ENCODE assay signal across 12 cellular contexts in the genomic region with DNA sequence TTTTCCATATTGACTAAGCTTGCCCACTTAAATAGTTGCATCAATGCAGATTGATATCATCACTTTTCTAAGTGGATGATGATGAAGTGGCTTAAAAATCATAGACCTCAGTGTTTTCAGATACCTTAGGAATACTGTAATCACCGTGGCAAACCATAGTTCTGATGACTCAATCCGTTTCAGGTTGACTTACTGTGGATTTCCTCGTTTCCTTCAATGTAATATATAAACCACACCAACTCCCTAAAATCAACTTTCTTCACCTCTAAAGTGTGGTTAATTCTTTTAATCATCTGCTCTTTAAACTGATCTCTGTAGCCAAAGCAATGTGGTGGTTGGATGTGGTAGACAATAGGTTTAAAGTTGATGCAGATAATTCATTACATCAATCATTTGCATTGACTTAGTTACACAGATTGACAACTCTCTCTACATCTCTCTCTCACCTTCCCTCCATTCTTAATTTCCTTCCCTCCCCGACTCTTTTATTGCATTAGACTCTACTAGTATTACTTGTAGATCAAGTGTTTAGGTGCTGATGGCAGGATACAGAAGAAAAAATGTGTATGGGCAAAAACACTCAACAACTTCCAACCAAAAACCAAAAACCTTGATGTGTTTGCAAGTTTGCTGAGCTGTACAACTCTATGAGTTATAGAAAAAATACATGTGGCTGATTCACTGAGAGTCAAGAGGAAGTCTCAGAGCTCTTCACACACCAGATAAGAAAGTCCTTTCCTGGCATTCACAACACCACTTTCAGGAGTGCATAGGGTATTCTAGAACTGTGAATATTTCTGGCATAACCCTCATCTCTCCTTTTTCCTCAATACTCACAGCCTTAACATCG.
DNase-seq lines count a peak whose midpoint lies in the region; ATAC-seq and TF ChIP-seq lines count a peak whose summit lies in the region.
"Had no signal": no experiment of that assay in that cellular context is flagged by ENCODE, and none has a peak within 500 bp of the region (broad histone marks: within the 10 kb centered on the region; RNA-seq: fewer than 3 reads in every experiment).

No MANE protein-coding gene starts in this region.

- peak; percentile 51 for ATAC-seq in CD8-positive, alpha-beta T cell
- ATAC-seq in activated CD8-positive, alpha-beta T cell treated with anti-CD3 and anti-CD28 coated beads, Interleukin-2, amount 10 ng/mL, durations not matched to agents 7 days and 5 days, result peak; percentile 69
- ATAC-seq in GM21381 (IDR thresholded peaks at IDR 0.05; ENCODE audit: unreplicated experiment), result no peak
- ATAC-seq: gastroesophageal sphincter had no signal

- TF ChIP-seq CTCF in CD8-positive, alpha-beta T cell (IDR thresholded peaks at IDR 0.05), result no peak
- TF ChIP-seq CTCF in hepatocyte (IDR thresholded peaks at IDR 0.05; ENCODE audit: poor library complexity) (no peak), transverse colon (IDR thresholded peaks at IDR 0.05) (no peak)

- intact Hi-C loops in CD8-positive, alpha-beta T cell (cut with DNase I, micrococcal nuclease), result loop anchor here in 1 of 2 experiments (5.0 kb wide), 1 partner anchor 36 kb away; no protein-coding TSS in a partner anchor
- intact Hi-C loops in transverse colon (cut with DNase I; ENCODE audit: low total_unique reads), result no loop called here

- H3K27ac ChIP-seq in CD8-positive, alpha-beta T cell (ENCODE audit: low read depth, low read length), result no peak overlapping the region
- peak overlapping the region; percentile 10 for H3K27ac ChIP-seq in hepatocyte
- H3K27ac ChIP-seq in transverse colon, result no peak overlapping the region
- H3K27ac ChIP-seq: gastroesophageal sphincter, stomach had no signal

- in situ Hi-C loops in transverse colon (cut with MboI; ENCODE audit: low pct_ligation_motif_present in 1 of 4, low pct_unique_long_range_greater_than_20kb in 1 of 4, low sequenced_read_pairs in 3 of 4), result loop anchor here in 1 of 4 donors (25.0 kb wide), 1 partner anchor 119 kb away; no protein-coding TSS in a partner anchor

- no peaks in the 10 kb centered on the region for H3K36me3 ChIP-seq in CD8-positive, alpha-beta T cell (ENCODE audit: insufficient read depth, low read length)
- no peaks in the 10 kb centered on the region for H3K36me3 ChIP-seq in hepatocyte (replicated peaks; ENCODE audit: insufficient read depth, low read depth)
- H3K36me3 ChIP-seq in transverse colon, result no peaks in the 10 kb centered on the region
- H3K36me3 ChIP-seq: gastroesophageal sphincter, stomach had no signal

- H3K4me1 ChIP-seq in CD8-positive, alpha-beta T cell (ENCODE audit: insufficient read depth, low read length), result peaks cover 14% of the 10 kb centered on the region
- H3K4me1 ChIP-seq in hepatocyte (ENCODE audit: insufficient read depth) (peaks cover 40% of the 10 kb centered on the region), transverse colon (peaks cover 8 to 32% (median 24%) of the 10 kb centered on the region in 4 donors)

- H2AFZ ChIP-seq in hepatocyte, result no peak overlapping the region

- no peaks in the 10 kb centered on the region for H3K9me2 ChIP-seq in hepatocyte (replicated peaks; ENCODE audit: insufficient read depth)

- H3K27ac Mint-ChIP-seq in CD8-positive, alpha-beta T cell, result peak overlapping the region; percentile 60
- peak overlapping the region; percentile 78 for H3K27ac Mint-ChIP-seq in activated CD8-positive, alpha-beta T cell treated with anti-CD3 and anti-CD28 coated beads, Interleukin-2, amount 10 ng/mL, durations not matched to agents 7 days and 5 days

- H3K36me3 Mint-ChIP-seq in CD8-positive, alpha-beta T cell, result no peaks in the 10 kb centered on the region
- H3K36me3 Mint-ChIP-seq in activated CD8-positive, alpha-beta T cell treated with anti-CD3 and anti-CD28 coated beads, Interleukin-2, amount 10 ng/mL, durations not matched to agents 7 days and 5 days (ENCODE audit: low read depth), result no peaks in the 10 kb centered on the region

- no peak overlapping the region for H3K4me3 ChIP-seq in CD8-positive, alpha-beta T cell (ENCODE audit: low read depth, low read length)
- no peak overlapping the region for H3K4me3 ChIP-seq in hepatocyte
- H3K4me3 ChIP-seq in transverse colon, result no peak overlapping the region
- H3K4me3 ChIP-seq: gastroesophageal sphincter, stomach had no signal

- POLR2A ChIA-PET in CD8-positive, alpha-beta T cell (lab: Charles Lee), result interaction anchor here (1.0 to 1.9 kb wide), 3 partner anchors 8 to 15 kb away, joined by 3 to 7 read pairs (median 3); no protein-coding TSS in a partner anchor
- POLR2A ChIA-PET in activated CD8-positive, alpha-beta T cell treated with anti-CD3 and anti-CD28 coated beads, Interleukin-2, amount 10 ng/mL, durations not matched to agents 7 days and 5 days (lab: Charles Lee), result interaction anchor here (0.6 to 2.4 kb wide), 3 partner anchors 15 to 298 kb away, joined by 3 to 8 read pairs (median 3); partner anchors contain the start of gene NFKBIZ

- H3K27me3 ChIP-seq in CD8-positive, alpha-beta T cell (ENCODE audit: insufficient read depth, low read length), result no peaks in the 10 kb centered on the region
- no peaks in the 10 kb centered on the region for H3K27me3 ChIP-seq in hepatocyte
- no peaks in the 10 kb centered on the region for H3K27me3 ChIP-seq in transverse colon
- H3K27me3 ChIP-seq: gastroesophageal sphincter, stomach had no signal

- no peaks in the 10 kb centered on the region for H3K27me3 Mint-ChIP-seq in CD8-positive, alpha-beta T cell (ENCODE audit: low read depth)
- no peaks in the 10 kb centered on the region for H3K27me3 Mint-ChIP-seq in activated CD8-positive, alpha-beta T cell treated with anti-CD3 and anti-CD28 coated beads, Interleukin-2, amount 10 ng/mL, durations not matched to agents 7 days and 5 days (ENCODE audit: low read depth)

- no peak for DNase-seq in CD8-positive, alpha-beta T cell
- DNase-seq in HCEC 1CT, result peak; percentile 27
- peak; percentile 24 for DNase-seq in activated CD8-positive, alpha-beta T cell treated with anti-CD3 and anti-CD28 coated beads, Interleukin-2, amount 10 ng/mL, durations not matched to agents 7 days and 5 days
- DNase-seq in hepatocyte (ENCODE audit: low spot score), result no peak
- DNase-seq in NCI-H2029 treated with DMSO at 0.1 percent for 48 hours (lab: John Stamatoyannopoulos, UW), result no peak
- no peak for DNase-seq in transverse colon
- DNase-seq in NCI-H187 (lab: John Stamatoyannopoulos, UW), result no peak
- DNase-seq: DMS 273 treated with DMSO at 0.1 percent for 48 hours, NCI-H1417, stomach had no signal

- no peaks in the 10 kb centered on the region for H3K79me2 ChIP-seq in hepatocyte

- CTCF ChIA-PET in CD8-positive, alpha-beta T cell (lab: Charles Lee), result interaction anchor here (0.7 to 1.2 kb wide), 3 partner anchors 13 to 290 kb away, joined by 3 to 4 read pairs (median 3); no protein-coding TSS in a partner anchor
- CTCF ChIA-PET in activated CD8-positive, alpha-beta T cell treated with anti-CD3 and anti-CD28 coated beads, Interleukin-2, amount 10 ng/mL, durations not matched to agents 7 days and 5 days (lab: Charles Lee), result interaction anchor here (0.7 to 1.4 kb wide), 5 partner anchors 10 to 136 kb away, joined by 3 to 6 read pairs (median 4); no protein-coding TSS in a partner anchor

- H3K4me3 Mint-ChIP-seq in CD8-positive, alpha-beta T cell, result no peak overlapping the region
- H3K4me3 Mint-ChIP-seq in activated CD8-positive, alpha-beta T cell treated with anti-CD3 and anti-CD28 coated beads, Interleukin-2, amount 10 ng/mL, durations not matched to agents 7 days and 5 days, result peak overlapping the region; percentile 20

- WGBS in hepatocyte (ENCODE audit: low lambda C conversion rate, missing lambda C conversion rate), result 88% methylated on average over 5 of the region's 5 CpGs
- WGBS in transverse colon (ENCODE audit: low coverage in 1 of 2), 2 donors, result 67 to 73% methylated on average over 4 to 5 of the region's 5 CpGs

- no peaks in the 10 kb centered on the region for H3K9me3 Mint-ChIP-seq in CD8-positive, alpha-beta T cell
- H3K9me3 Mint-ChIP-seq in activated CD8-positive, alpha-beta T cell treated with anti-CD3 and anti-CD28 coated beads, Interleukin-2, amount 10 ng/mL, durations not matched to agents 7 days and 5 days (ENCODE audit: insufficient read depth), result no peaks in the 10 kb centered on the region

- H3K4me1 Mint-ChIP-seq in CD8-positive, alpha-beta T cell (ENCODE audit: low read depth), result peaks cover 19% of the 10 kb centered on the region
- H3K4me1 Mint-ChIP-seq in activated CD8-positive, alpha-beta T cell treated with anti-CD3 and anti-CD28 coated beads, Interleukin-2, amount 10 ng/mL, durations not matched to agents 7 days and 5 days (ENCODE audit: low read depth), result peaks cover 32% of the 10 kb centered on the region

- H4K20me1 ChIP-seq in hepatocyte (ENCODE audit: insufficient read depth, poor library complexity, severe bottlenecking), result no peaks in the 10 kb centered on the region

- no peak overlapping the region for H3K4me2 ChIP-seq in hepatocyte

- H3K9me3 ChIP-seq in CD8-positive, alpha-beta T cell (ENCODE audit: low read length), result no peaks in the 10 kb centered on the region
- H3K9me3 ChIP-seq in hepatocyte (ENCODE audit: low read depth) (no peaks in the 10 kb centered on the region), transverse colon (no peaks in the 10 kb centered on the region)
- H3K9me3 ChIP-seq: gastroesophageal sphincter, stomach had no signal

- no peak for TF ChIP-seq EP300 in transverse colon (IDR thresholded peaks at IDR 0.05; ENCODE audit: low read depth)

- no peak for TF ChIP-seq POLR2A in transverse colon (IDR thresholded peaks at IDR 0.05)

Comparison
In these comparisons a context has a peak if more than half of its experiments do, and no peak if none do; other contexts are left out.
1. DNase-seq: peak in HCEC 1CT (single experiment) and activated CD8-positive, alpha-beta T cell treated with anti-CD3 and anti-CD28 coated beads, Interleukin-2, amount 10 ng/mL, durations not matched to agents 7 days and 5 days (single experiment); none in CD8-positive, alpha-beta T cell (0 of 7), hepatocyte (single experiment), NCI-H2029 treated with DMSO at 0.1 percent for 48 hours (single experiment), transverse colon (single experiment) and NCI-H187 (0 of 2).